In genomic region chr11:4491405-4491804, GRCh38 we compare ENCODE assay signal across 3 cellular contexts.
TF ChIP-seq lines count a peak whose summit lies in the region.

No MANE protein-coding gene starts in this region.

TF ChIP-seq in HEK293, 187 proteins besides CTCF, POLR2A, EP300 and RAD21:
- peak; percentile 70 for TF ChIP-seq ZNF146 (tag by site-specific recombination; IDR thresholded peaks at IDR 0.05)

TF ChIP-seq in K562, 482 proteins besides CTCF, POLR2A, EP300 and RAD21:
- TF ChIP-seq ZNF146 (CRISPR knock-in tag; IDR thresholded peaks at IDR 0.05; ENCODE audit: unreplicated experiment) = peak; percentile 92
TF ChIP-seq in K562: peak in this region for 1; not testable (repeated sequence) for 481.

TF ChIP-seq in H1, 55 proteins besides CTCF, POLR2A, EP300 and RAD21:
- TF ChIP-seq KDM1A (IDR thresholded peaks at IDR 0.05; ENCODE audit: borderline replicate concordance, low read length) = 0 out of 2 replicates have a peak, but pooled peaks have one; percentile 6
TF ChIP-seq in H1: peak in this region for 1; not testable (repeated sequence) for 54.
